Comparison of ENCODE assay signal across 15 cellular contexts in the genomic region with DNA sequence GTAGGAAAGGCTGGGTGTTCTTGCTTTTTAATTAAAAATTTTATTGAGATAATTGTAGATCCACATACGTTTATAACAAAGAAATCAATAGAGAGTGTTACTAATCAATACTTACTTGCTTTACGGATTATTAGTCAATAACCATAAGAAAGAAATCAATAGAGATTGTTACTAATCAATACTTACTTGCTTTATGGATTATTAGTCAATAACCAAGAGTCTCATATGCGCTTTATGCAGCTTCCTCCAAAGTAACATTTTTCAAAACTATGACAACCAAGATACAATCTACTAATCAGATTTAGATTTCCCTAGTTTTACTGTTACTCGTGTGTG. TPM values are rescaled to one million over a fixed set of nuclear protein-coding genes. Genes with fewer than 3 reads are reported as not detected.
"Had no signal": no experiment of that assay in that cellular context is flagged by ENCODE, and none has a peak within 500 bp of the region (broad histone marks: within the 10 kb centered on the region; RNA-seq: fewer than 3 reads in every experiment).

No MANE protein-coding gene starts in this region.

- H3K9me3 Mint-ChIP-seq: activated T-helper 17 cell treated with anti-CD3 and anti-CD28 coated beads, Interleukin-2, amount 50 U/mL, for 72 hours; central memory CD8-positive, alpha-beta T cell; T-helper 2 cell treated with Interferon-gamma antibody and Interleukin-4, amounts not matched to agents 5 μg/mL and 100 μg/mL, for 36 hours had no signal

- H3K36me3 ChIP-seq: ascending aorta, Peyer's patch, WERI-Rb-1 had no signal

- H3K27ac Mint-ChIP-seq: activated CD4-positive, alpha-beta memory T cell treated with anti-CD3 and anti-CD28 coated beads, Interleukin-2, amount 10 ng/mL, durations not matched to agents 7 days and 5 days; activated naive CD4-positive, alpha-beta T cell treated with anti-CD3 and anti-CD28 coated beads, Interleukin-2, amount 10 ng/mL, durations not matched to agents 7 days and 5 days; activated T-helper 17 cell treated with anti-CD3 and anti-CD28 coated beads, Interleukin-2, amount 50 U/mL, for 72 hours; T-helper 2 cell treated with Interferon-gamma antibody and Interleukin-4, amounts not matched to agents 5 μg/mL and 100 μg/mL, for 36 hours had no signal

- H3K4me3 ChIP-seq: ascending aorta, body of pancreas, Peyer's patch had no signal

- H3K27ac ChIP-seq: ascending aorta, body of pancreas, Peyer's patch, WERI-Rb-1 had no signal

- H3K4me1 Mint-ChIP-seq: activated T-helper 17 cell treated with anti-CD3 and anti-CD28 coated beads, Interleukin-2, amount 50 U/mL, for 72 hours had no signal

- H3K4me3 Mint-ChIP-seq: activated CD4-positive, alpha-beta memory T cell treated with anti-CD3 and anti-CD28 coated beads, Interleukin-2, amount 10 ng/mL, durations not matched to agents 7 days and 5 days; activated CD4-positive, alpha-beta T cell treated with anti-CD3 and anti-CD28 coated beads for 36 hours; activated naive CD4-positive, alpha-beta T cell treated with anti-CD3 and anti-CD28 coated beads, Interleukin-2, amount 10 ng/mL, durations not matched to agents 7 days and 5 days; activated naive CD8-positive, alpha-beta T cell treated with anti-CD3 and anti-CD28 coated beads, Interleukin-2, amount 10 ng/mL, durations not matched to agents 7 days and 5 days; activated T-helper 17 cell treated with anti-CD3 and anti-CD28 coated beads, Interleukin-2, amount 50 U/mL, for 72 hours; central memory CD8-positive, alpha-beta T cell; T-helper 2 cell treated with Interferon-gamma antibody and Interleukin-4, amounts not matched to agents 5 μg/mL and 100 μg/mL, for 36 hours had no signal

- DNase-seq: activated gamma-delta T cell; activated naive CD8-positive, alpha-beta T cell treated with anti-CD3 and anti-CD28 coated beads, Interleukin-2, amount 10 ng/mL, durations not matched to agents 7 days and 5 days; NCI-H187 treated with DMSO at 0.1 percent for 48 hours; NCI-H2081 treated with DMSO at 0.1 percent for 48 hours; NCI-H526 treated with DMSO at 0.1 percent for 48 hours had no signal

- H3K27me3 ChIP-seq: ascending aorta, body of pancreas, Peyer's patch had no signal

- H3K9me3 ChIP-seq: ascending aorta, body of pancreas, Peyer's patch had no signal

- H3K4me1 ChIP-seq: ascending aorta, Peyer's patch had no signal

RNA-seq across cellular contexts. Expression of gene LY86, which starts 31.0 kb away (rescaled TPM):
- total RNA-seq: activated T-helper 17 cell treated with anti-CD3 and anti-CD28 coated beads, Interleukin-2, amount 50 U/mL, for 72 hours; ascending aorta had no signal
